Comparison of ENCODE assay signal across 9 cellular contexts in genomic region chr6:169253745-169254238, GRCh38. TPM values are rescaled to one million over a fixed set of nuclear protein-coding genes. Genes with fewer than 3 reads are reported as not detected.
DNase-seq lines count a peak whose midpoint lies in the region; ATAC-seq and TF ChIP-seq lines count a peak whose summit lies in the region.
"Had no signal": no experiment of that assay in that cellular context is flagged by ENCODE, and none has a peak within 500 bp of the region (broad histone marks: within the 10 kb centered on the region; RNA-seq: fewer than 3 reads in every experiment).

THBS2 (minus strand) TSS chr6:169253846; CDS start chr6:169250784, 3,062 bp downstream.

- H3K36me3 ChIP-seq in esophagus muscularis mucosa = peaks cover 0 to 4% (median 1%) of the 10 kb centered on the region in 4 donors
- H3K36me3 ChIP-seq in mucosa of descending colon (ENCODE audit: low read depth) = no peaks in the 10 kb centered on the region
- H3K36me3 ChIP-seq in transverse colon = no peaks in the 10 kb centered on the region

- peak; percentile 46 for ATAC-seq in mucosa of descending colon
- no peak for ATAC-seq in HG03521 (IDR thresholded peaks at IDR 0.05; ENCODE audit: unreplicated experiment)
- ATAC-seq in HG02970 (IDR thresholded peaks at IDR 0.05; ENCODE audit: low FRiP score, unreplicated experiment) = no peak

- 4% methylated on average over 18 of the region's 21 CpGs for WGBS in esophagus muscularis mucosa
- WGBS in transverse colon (ENCODE audit: low coverage in 1 of 2), 2 donors = 6 to 7% methylated on average over 7 to 21 of the region's 21 CpGs

- TF ChIP-seq CTCF in esophagus muscularis mucosa (IDR thresholded peaks at IDR 0.05) (no peak), mucosa of descending colon (IDR thresholded peaks at IDR 0.05) (no peak), transverse colon (IDR thresholded peaks at IDR 0.05) (no peak)

- peaks cover 9 to 42% (median 36%) of the 10 kb centered on the region in 4 donors for H3K4me1 ChIP-seq in esophagus muscularis mucosa
- H3K4me1 ChIP-seq in mucosa of descending colon (ENCODE audit: low read depth) = no peaks in the 10 kb centered on the region
- H3K4me1 ChIP-seq in transverse colon = peaks cover 0 to 6% (median 0%) of the 10 kb centered on the region in 4 donors

- H3K27ac ChIP-seq in esophagus muscularis mucosa (replicated peaks in 1 of 4) (peak within 1 kb of the TSS; percentile 46 to 62 (median 56)), transverse colon (peak within 1 kb of the TSS; percentile 16 to 77 (median 43))
- H3K27ac ChIP-seq: 22Rv1 had no signal

- H3K9me3 ChIP-seq in esophagus muscularis mucosa (no peaks in the 10 kb centered on the region), mucosa of descending colon (no peaks in the 10 kb centered on the region), transverse colon (no peaks in the 10 kb centered on the region)

- TF ChIP-seq EP300 in esophagus muscularis mucosa (IDR thresholded peaks at IDR 0.05) (no peak), transverse colon (IDR thresholded peaks at IDR 0.05; ENCODE audit: low read depth) (no peak)

- intact Hi-C loops in esophagus muscularis mucosa (cut with DNase I) (no loop called here), mucosa of descending colon (cut with DNase I, micrococcal nuclease) (no loop called here), transverse colon (cut with DNase I; ENCODE audit: low total_unique reads) (loop anchor here (5.0 kb wide), 1 partner anchor 576 kb away; no protein-coding TSS in a partner anchor)

- peak within 1 kb of the TSS; percentile 40 to 54 (median 43) for H3K4me3 ChIP-seq in esophagus muscularis mucosa
- H3K4me3 ChIP-seq in mucosa of descending colon = no peak within 1 kb of the TSS
- peak within 1 kb of the TSS in 3 of 4 donors; percentile 7 to 35 (median 13) for H3K4me3 ChIP-seq in transverse colon

- H3K27me3 ChIP-seq in esophagus muscularis mucosa (peaks cover 0 to 14% (median 0%) of the 10 kb centered on the region in 4 donors), transverse colon (peaks cover 43% of the 10 kb centered on the region)

- in situ Hi-C loops in transverse colon (cut with MboI; ENCODE audit: low pct_ligation_motif_present in 1 of 4, low pct_unique_long_range_greater_than_20kb in 1 of 4, low sequenced_read_pairs in 3 of 4) = no loop called here

- DNase-seq in DMS53 (lab: John Stamatoyannopoulos, UW) = peak; percentile 63
- DNase-seq in DMS53 treated with DMSO at 0.1 percent for 48 hours (lab: John Stamatoyannopoulos, UW; ENCODE audit: unreplicated experiment) = no peak
- no peak for DNase-seq in esophagus muscularis mucosa (ENCODE audit: extremely low spot score)
- peak in 1 of 3 donors; percentile 11 for DNase-seq in mucosa of descending colon
- peak; percentile 24 for DNase-seq in transverse colon
- DNase-seq in DMS 273 (lab: John Stamatoyannopoulos, UW; ENCODE audit: unreplicated experiment) = no peak

- TF ChIP-seq POLR2A in esophagus muscularis mucosa (IDR thresholded peaks at IDR 0.05; ENCODE audit: low read depth) (no peak), transverse colon (IDR thresholded peaks at IDR 0.05) (peak; percentile 20)

RNA-seq across cellular contexts. Expression of gene THBS2, which starts in this region (rescaled TPM):
- total RNA-seq in esophagus muscularis mucosa = 10 to 100 TPM; 25.7 to 36.4 (median 28.8) TPM
- 10 to 100 TPM in 1 of 3 donors, 1 to 10 TPM in 2; 3.7 to 39.1 (median 4.0) TPM for total RNA-seq in mucosa of descending colon
- 10 to 100 TPM; 11.5 to 25.5 (median 18.1) TPM for total RNA-seq in transverse colon

Comparison
In these comparisons a context has a peak if more than half of its experiments do, and no peak if none do; other contexts are left out.
1. DNase-seq: peak in DMS53 (single experiment) and transverse colon (single experiment); none in DMS53 treated with DMSO at 0.1 percent for 48 hours (single experiment), esophagus muscularis mucosa (single experiment) and DMS 273 (single experiment).